Comparison of ENCODE assay signal across 9 cellular contexts in the genomic region with DNA sequence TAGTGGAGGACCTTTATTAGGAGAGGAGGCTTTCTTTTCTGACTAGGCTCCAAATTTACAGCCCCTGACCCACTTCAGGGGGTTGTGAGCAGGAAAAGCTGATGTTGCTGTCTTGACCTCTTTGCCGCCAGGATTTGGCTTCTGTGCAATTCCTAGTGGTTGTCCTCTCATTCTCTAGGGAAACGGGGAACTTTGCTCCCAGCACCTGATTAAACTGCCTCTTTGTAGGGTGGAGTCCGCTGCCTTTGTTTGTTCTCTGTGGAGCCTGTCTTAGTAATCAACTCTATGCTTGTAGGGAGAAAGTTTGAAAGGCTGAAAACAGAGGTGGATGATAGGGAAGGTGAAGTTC. TPM values are rescaled to one million over a fixed set of nuclear protein-coding genes. Genes with fewer than 3 reads are reported as not detected.
DNase-seq lines count a peak whose midpoint lies in the region; ATAC-seq, FAIRE-seq and TF ChIP-seq lines count a peak whose summit lies in the region.
"Had no signal": no experiment of that assay in that cellular context is flagged by ENCODE, and none has a peak within 500 bp of the region (broad histone marks: within the 10 kb centered on the region; RNA-seq: fewer than 3 reads in every experiment).

No MANE protein-coding gene starts in this region.

- no peak for FAIRE-seq in endothelial cell of umbilical vein (lab: Jason Lieb, UNC)
- no peak for FAIRE-seq in urothelium cell line (lab: Jason Lieb, UNC)

- H3K4me3 ChIP-seq in PC-3 (ENCODE audit: low read length), result peak overlapping the region; percentile 60
- H3K4me3 ChIP-seq in endothelial cell of umbilical vein (replicated peaks in 1 of 3; ENCODE audit: insufficient read depth in 1 of 3, low read depth in 1 of 3, low read length in 3 of 3), result peak overlapping the region in 2 of 3 experiments; percentile 2 to 29
- H3K4me3 ChIP-seq in mucosa of stomach (ENCODE audit: low read length), result peak overlapping the region; percentile 1

- peak overlapping the region; percentile 96 for H3K27ac ChIP-seq in PC-3 (ENCODE audit: low read length)
- H3K27ac ChIP-seq in endothelial cell of umbilical vein (ENCODE audit: insufficient read depth, low read depth, low read length), result peak overlapping the region; percentile 91
- H3K27ac ChIP-seq: KMS-11 had no signal

- peak overlapping the region; percentile 89 for H3K4me2 ChIP-seq in PC-3 (ENCODE audit: low read length)
- peak overlapping the region; percentile 99 for H3K4me2 ChIP-seq in endothelial cell of umbilical vein (ENCODE audit: insufficient read depth, low read length)
- H3K4me2 ChIP-seq: KMS-11 had no signal

- no peaks in the 10 kb centered on the region for H3K9me2 ChIP-seq in PC-3 (replicated peaks; ENCODE audit: low read length)

- no peaks in the 10 kb centered on the region for H3K9me1 ChIP-seq in endothelial cell of umbilical vein (replicated peaks; ENCODE audit: control insufficient read depth, extremely low read depth, insufficient read depth, low read length)

- H2AFZ ChIP-seq in PC-3 (ENCODE audit: low read length) (no peak overlapping the region), endothelial cell of umbilical vein (ENCODE audit: low read depth, low read length) (no peak overlapping the region)

- BruUV-seq in PC-3 (replicated peaks; lab: Mats Ljungman, UMichigan) (TSS peak; percentile 97), endothelial cell of umbilical vein (replicated peaks; lab: Mats Ljungman, UMichigan) (no TSS peak)

- dilution Hi-C loops in endothelial cell of umbilical vein (cut with MboI; ENCODE audit: extremely low pct_ligation_motif_present, low sequenced_read_pairs), result no loop called here

- H3K9me3 ChIP-seq in PC-3 (ENCODE audit: low read length) (no peaks in the 10 kb centered on the region), endothelial cell of umbilical vein (replicated peaks; ENCODE audit: control insufficient read depth, insufficient read depth, low read length) (no peaks in the 10 kb centered on the region), mucosa of stomach (ENCODE audit: control insufficient read depth, low read length) (no peaks in the 10 kb centered on the region)

- peaks cover 94% of the 10 kb centered on the region for H3K4me1 ChIP-seq in PC-3 (ENCODE audit: insufficient read depth, low read length)
- peaks cover 85% of the 10 kb centered on the region for H3K4me1 ChIP-seq in endothelial cell of umbilical vein (ENCODE audit: control insufficient read depth, extremely low read depth, insufficient read depth, low read length)
- H3K4me1 ChIP-seq in mucosa of stomach (ENCODE audit: control insufficient read depth, insufficient read depth, low read length), result peaks cover 91% of the 10 kb centered on the region

- H3F3A ChIP-seq in PC-3 (ENCODE audit: low read length, unreplicated experiment), result peaks cover 18% of the 10 kb centered on the region

- peaks cover 9% of the 10 kb centered on the region; the same call in 1 of the 2 replicates for H3K36me3 ChIP-seq in PC-3 (ENCODE audit: low read depth, low read length)
- H3K36me3 ChIP-seq in endothelial cell of umbilical vein (ENCODE audit: control insufficient read depth in 2 of 2, extremely low read depth in 1 of 2, insufficient read depth in 2 of 2, low read length in 2 of 2), result no peaks in the 10 kb centered on the region
- no peaks in the 10 kb centered on the region for H3K36me3 ChIP-seq in mucosa of stomach (ENCODE audit: control insufficient read depth, insufficient read depth, low read length)

- TF ChIP-seq POLR2A in endothelial cell of umbilical vein (IDR thresholded peaks at IDR 0.05; ENCODE audit: low read depth, low read length), result no peak

- peaks cover 99% of the 10 kb centered on the region for H3K79me2 ChIP-seq in PC-3 (ENCODE audit: low read length)
- peaks cover 94% of the 10 kb centered on the region for H3K79me2 ChIP-seq in endothelial cell of umbilical vein (ENCODE audit: control insufficient read depth, insufficient read depth, low read length)

- H4K20me1 ChIP-seq in PC-3 (ENCODE audit: low read length) (peaks cover 18% of the 10 kb centered on the region; the same call in 1 of the 2 replicates), endothelial cell of umbilical vein (replicated peaks; ENCODE audit: control insufficient read depth, extremely low read depth, insufficient read depth, low read length) (no peaks in the 10 kb centered on the region)

- ATAC-seq in PC-3, result peak; percentile 53
- ATAC-seq in HG03039 (IDR thresholded peaks at IDR 0.05; ENCODE audit: unreplicated experiment), result no peak

- CTCF ChIA-PET in PC-3 (lab: Charles Lee), result interaction anchor here (1.4 to 2.3 kb wide), 2 partner anchors 17 to 22 kb away, joined by 8 to 49 read pairs; partner anchors contain the start of gene CTNND1
- CTCF ChIA-PET in endothelial cell of umbilical vein (lab: Charles Lee), result interaction anchor here (1.9 to 9.0 kb wide), 4 partner anchors 15 to 26 kb away, joined by 6 to 123 read pairs (median 71); partner anchors contain the start of genes BTBD18 and CTNND1
- CTCF ChIA-PET in HEK293T (lab: Yijun Ruan, JAX), result interaction anchor here (0.8 to 1.0 kb wide), 2 partner anchors 13 to 203 kb away, joined by 5 to 7 read pairs; no protein-coding TSS in a partner anchor

- no peaks in the 10 kb centered on the region for H3K27me3 ChIP-seq in PC-3 (ENCODE audit: low read length)
- no peaks in the 10 kb centered on the region for H3K27me3 ChIP-seq in endothelial cell of umbilical vein (ENCODE audit: control insufficient read depth in 2 of 2, insufficient read depth in 2 of 2, low read length in 2 of 2)
- H3K27me3 ChIP-seq in mucosa of stomach (ENCODE audit: control insufficient read depth, insufficient read depth, low read length), result no peaks in the 10 kb centered on the region

- intact Hi-C loops in PC-3 (cut with micrococcal nuclease) (loop anchor here (1.0 kb wide), 2 partner anchors 17 to 21 kb away; partner anchors contain the start of gene CTNND1), endothelial cell of umbilical vein (cut with micrococcal nuclease) (loop anchor here (1.0 to 5.0 kb wide), 7 partner anchors 15 to 1364 kb away; partner anchors contain the start of genes FAM111A, SELENOH and ZFP91)

- H3K9ac ChIP-seq in PC-3 (ENCODE audit: low read length) (peak overlapping the region; percentile 76), endothelial cell of umbilical vein (replicated peaks; ENCODE audit: extremely low read depth, insufficient read depth, low read length) (peak overlapping the region; percentile 86), mucosa of stomach (ENCODE audit: low read length) (peak overlapping the region; percentile 72)
- H3K9ac ChIP-seq: KMS-11 had no signal

- DNase-seq in PC-3 (peak; percentile 78), endothelial cell of umbilical vein (ENCODE audit: low read depth, low spot score) (peak; percentile 83), urothelium cell line (ENCODE audit: low spot score) (peak; percentile 28), HEK293T (ENCODE audit: extremely low spot score) (no peak), AG08395 (ENCODE audit: low spot score) (no peak)

- TF ChIP-seq CTCF in PC-3 (conservative IDR thresholded peaks at IDR 0.05; ENCODE audit: low read depth, low read length) (no peak), endothelial cell of umbilical vein (IDR thresholded peaks at IDR 0.05; ENCODE audit: extremely low read depth in 1 of 2, insufficient read depth in 1 of 2, low read depth in 1 of 2, low read length in 2 of 2) (no peak)

- POLR2A ChIA-PET in PC-3 (lab: Charles Lee; ENCODE audit: unreplicated experiment), result interaction anchor here (0.8 to 1.9 kb wide), 4 partner anchors 15 to 23 kb away, joined by 7 to 39 read pairs (median 9); partner anchors contain the start of gene CTNND1
- POLR2A ChIA-PET in endothelial cell of umbilical vein (lab: Charles Lee), result interaction anchor here (1.0 to 2.4 kb wide), 9 partner anchors 10 to 66 kb away, joined by 3 to 15 read pairs (median 7); partner anchors contain the start of genes CTNND1, MED19, SELENOH and TMX2
- POLR2A ChIA-PET in HEK293T (lab: Yijun Ruan, JAX), result interaction anchor here (1.5 to 5.0 kb wide), 4 partner anchors 13 to 36 kb away, joined by 4 to 28 read pairs (median 6); partner anchors contain the start of genes CTNND1 and SELENOH

TF ChIP-seq in endothelial cell of umbilical vein, 7 proteins besides CTCF, POLR2A, EP300 and RAD21 (continues in another document):
- TF ChIP-seq MYC (IDR thresholded peaks at IDR 0.05; ENCODE audit: low read depth, low read length), result no peak

TF ChIP-seq in HEK293T, 16 proteins besides CTCF, POLR2A, EP300 and RAD21 (continues in another document):
- no peak for TF ChIP-seq NFRKB (IDR thresholded peaks at IDR 0.05)
- no peak for TF ChIP-seq SP1 (IDR thresholded peaks at IDR 0.05)
- no peak for TF ChIP-seq ARNT (IDR thresholded peaks at IDR 0.05)

RNA-seq across cellular contexts. Expression of gene CTNND1, which starts 16.3 kb away (rescaled TPM):
- total RNA-seq in PC-3 (2014; rRNA removed) (117 and 121 TPM in 2 replicates), endothelial cell of umbilical vein (268 and 285 TPM in 2 replicates)
- polyA plus RNA-seq in endothelial cell of umbilical vein, result 132 and 152 TPM in 2 replicates
- 127 TPM in 2 replicates for polyA plus RNA-seq in endothelial cell of umbilical vein (2011; cell fraction: cytosol; rRNA removed)
- 222 and 251 TPM in 2 replicates for polyA plus RNA-seq in endothelial cell of umbilical vein (2011; cell fraction: nucleus; rRNA removed)
- 181 and 184 TPM in 2 replicates for polyA plus RNA-seq in endothelial cell of umbilical vein (2012)
- polyA minus RNA-seq in endothelial cell of umbilical vein, result 814 and 870 TPM in 2 replicates
- 56.8 TPM for polyA minus RNA-seq in endothelial cell of umbilical vein (2011; cell fraction: cytosol; rRNA and poly(A)+ RNA removed)
- polyA minus RNA-seq in endothelial cell of umbilical vein (2011; cell fraction: nucleus; rRNA and poly(A)+ RNA removed), result 301 and 360 TPM in 2 replicates

RNA-seq across cellular contexts. Expression of gene BTBD18, which starts 26.3 kb away (rescaled TPM):
- total RNA-seq in PC-3 (2014; rRNA removed), result not detected in 2 replicates
- not detected in 2 replicates for total RNA-seq in endothelial cell of umbilical vein
- polyA plus RNA-seq in endothelial cell of umbilical vein, result not detected in 2 replicates
- polyA plus RNA-seq in endothelial cell of umbilical vein (2011; cell fraction: cytosol; rRNA removed), result not detected in 2 replicates
- polyA plus RNA-seq in endothelial cell of umbilical vein (2011; cell fraction: nucleus; rRNA removed), result not detected in 2 replicates
- polyA plus RNA-seq in endothelial cell of umbilical vein (2012), result 0.07 TPM in 1 of 2 replicates, not detected in the other
- not detected in 2 replicates for polyA minus RNA-seq in endothelial cell of umbilical vein
- polyA minus RNA-seq in endothelial cell of umbilical vein (2011; cell fraction: cytosol; rRNA and poly(A)+ RNA removed), result not detected
- not detected in 2 replicates for polyA minus RNA-seq in endothelial cell of umbilical vein (2011; cell fraction: nucleus; rRNA and poly(A)+ RNA removed)
- total RNA-seq: glomerular endothelial cell had no signal

RNA-seq across cellular contexts. Expression of gene SELENOH, which starts 36.7 kb away (rescaled TPM):
- total RNA-seq in PC-3 (2014; rRNA removed) (306 and 353 TPM in 2 replicates), endothelial cell of umbilical vein (161 and 167 TPM in 2 replicates)
- polyA plus RNA-seq in endothelial cell of umbilical vein, result 218 and 247 TPM in 2 replicates
- 118 and 162 TPM in 2 replicates for polyA plus RNA-seq in endothelial cell of umbilical vein (2011; cell fraction: cytosol; rRNA removed)
- polyA plus RNA-seq in endothelial cell of umbilical vein (2011; cell fraction: nucleus; rRNA removed), result 66.1 and 97.0 TPM in 2 replicates
- 120 and 149 TPM in 2 replicates for polyA plus RNA-seq in endothelial cell of umbilical vein (2012)
- polyA minus RNA-seq in endothelial cell of umbilical vein, result 21.4 and 25.1 TPM in 2 replicates
- 41.6 TPM for polyA minus RNA-seq in endothelial cell of umbilical vein (2011; cell fraction: cytosol; rRNA and poly(A)+ RNA removed)
- polyA minus RNA-seq in endothelial cell of umbilical vein (2011; cell fraction: nucleus; rRNA and poly(A)+ RNA removed), result 26.5 and 33.3 TPM in 2 replicates

Comparison
In these comparisons a context has a peak if more than half of its experiments do, and no peak if none do; other contexts are left out.
1. DNase-seq: peak in PC-3 (single experiment), endothelial cell of umbilical vein (single experiment) and urothelium cell line (single experiment); none in HEK293T (single experiment) and AG08395 (single experiment).
2. H3K4me3 ChIP-seq: peak in every context shown above with its lines; median percentile 60 in PC-3; 16 in endothelial cell of umbilical vein; 1 in mucosa of stomach.
3. Peak in every context shown above with its lines, with median percentiles within 50 percentile points of each other: H3K9ac ChIP-seq.